14 cellular contexts compared by ENCODE assay signal in genomic region chr12:55938826-55939501, GRCh38. TPM values are rescaled to one million over a fixed set of nuclear protein-coding genes. Genes with fewer than 3 reads are reported as not detected.
A peak's percentile ranks its signal among the peaks of the same experiment; 100 is the strongest.
DNase-seq lines count a peak whose midpoint lies in the region; ATAC-seq and TF ChIP-seq lines count a peak whose summit lies in the region.
"Had no signal": no experiment of that assay in that cellular context is flagged by ENCODE, and none has a peak within 500 bp of the region (broad histone marks: within the 10 kb centered on the region; RNA-seq: fewer than 3 reads in every experiment).

No MANE protein-coding gene starts in this region.

- H3K27me3 ChIP-seq in OCI-LY1 (ENCODE audit: insufficient read depth, low read length), result no peaks in the 10 kb centered on the region
- no peaks in the 10 kb centered on the region for H3K27me3 ChIP-seq in neutrophil
- H3K27me3 ChIP-seq: body of pancreas, right atrium auricular region had no signal

- H3K9me3 ChIP-seq in OCI-LY1 (ENCODE audit: low read length), result no peaks in the 10 kb centered on the region
- H3K9me3 ChIP-seq in neutrophil, result no peaks in the 10 kb centered on the region
- H3K9me3 ChIP-seq: body of pancreas, right atrium auricular region had no signal

- H3K4me3 Mint-ChIP-seq in activated CD4-positive, alpha-beta T cell treated with anti-CD3 and anti-CD28 coated beads, Interleukin-2, amount 10 ng/mL, durations not matched to agents 7 days and 5 days, result no peak overlapping the region
- H3K4me3 Mint-ChIP-seq in activated naive CD8-positive, alpha-beta T cell, result peak overlapping the region; percentile 54
- H3K4me3 Mint-ChIP-seq: natural killer cell treated with Interleukin-12 subunit alpha and Interleukin-12 subunit beta and Interleukin-15 and Interleukin-18, amount 100 ng/mL, for 72 hours had no signal

- H3K27ac Mint-ChIP-seq in activated CD4-positive, alpha-beta T cell treated with anti-CD3 and anti-CD28 coated beads, Interleukin-2, amount 10 ng/mL, durations not matched to agents 7 days and 5 days, result peak overlapping the region; percentile 73
- peak overlapping the region; percentile 89 for H3K27ac Mint-ChIP-seq in activated naive CD8-positive, alpha-beta T cell

- H3K27ac ChIP-seq in OCI-LY1 (ENCODE audit: low read depth, low read length, poor library complexity, severe bottlenecking), result peak overlapping the region; percentile 45
- peak overlapping the region; percentile 61 for H3K27ac ChIP-seq in neutrophil
- H3K27ac ChIP-seq: right atrium auricular region had no signal

- H3K36me3 ChIP-seq in OCI-LY1 (ENCODE audit: insufficient read depth, low read length), result peaks cover 98% of the 10 kb centered on the region
- H3K36me3 ChIP-seq in neutrophil, result peaks cover 77% of the 10 kb centered on the region

- peaks cover 87% of the 10 kb centered on the region for H3K4me1 Mint-ChIP-seq in activated CD4-positive, alpha-beta T cell treated with anti-CD3 and anti-CD28 coated beads, Interleukin-2, amount 10 ng/mL, durations not matched to agents 7 days and 5 days
- H3K4me1 Mint-ChIP-seq in activated naive CD8-positive, alpha-beta T cell (ENCODE audit: low read depth), result peaks cover 85% of the 10 kb centered on the region

- H3K4me3 ChIP-seq in OCI-LY1 (ENCODE audit: low read depth, low read length, poor library complexity, severe bottlenecking) (no peak overlapping the region), neutrophil (ENCODE audit: low read depth in 1 of 2, low read length in 1 of 2) (no peak overlapping the region)
- H3K4me3 ChIP-seq: body of pancreas, right atrium auricular region had no signal

- POLR2A ChIA-PET in activated CD4-positive, alpha-beta T cell treated with anti-CD3 and anti-CD28 coated beads, Interleukin-2, amount 10 ng/mL, durations not matched to agents 7 days and 5 days (lab: Charles Lee), result interaction anchor here (0.9 kb wide), 1 partner anchor 10 kb away, joined by 3 read pairs; no protein-coding TSS in a partner anchor

- in situ Hi-C loops in G401 (cut with HindIII; ENCODE audit: low sequenced_read_pairs), result no loop called here

- no peak for ATAC-seq in GM21825 (IDR thresholded peaks at IDR 0.05; ENCODE audit: unreplicated experiment)
- ATAC-seq: body of pancreas had no signal

- no peaks in the 10 kb centered on the region for H4K20me1 ChIP-seq in OCI-LY1 (ENCODE audit: insufficient read depth, low read length)

- H3K36me3 Mint-ChIP-seq in activated CD4-positive, alpha-beta T cell treated with anti-CD3 and anti-CD28 coated beads, Interleukin-2, amount 10 ng/mL, durations not matched to agents 7 days and 5 days (ENCODE audit: low read depth), result peaks cover 95% of the 10 kb centered on the region
- H3K36me3 Mint-ChIP-seq in activated naive CD8-positive, alpha-beta T cell, result peaks cover 13% of the 10 kb centered on the region

- H3K4me1 ChIP-seq in OCI-LY1 (ENCODE audit: insufficient read depth, low read length, severe bottlenecking) (peaks cover 10% of the 10 kb centered on the region), neutrophil (ENCODE audit: control insufficient read depth in 1 of 2, insufficient read depth in 1 of 2, low read depth in 1 of 2, low read length in 1 of 2) (peaks cover 12 to 16% of the 10 kb centered on the region in 2 experiments)

- no peaks in the 10 kb centered on the region for H3K79me2 ChIP-seq in OCI-LY1 (ENCODE audit: insufficient read depth, low read length)

- no peak overlapping the region; the same call in 1 of the 2 replicates for H3K9ac ChIP-seq in OCI-LY1 (ENCODE audit: low read length)

- H3F3A ChIP-seq in OCI-LY1 (ENCODE audit: insufficient read depth, low read length), result peaks cover 10% of the 10 kb centered on the region

- CTCF ChIA-PET in activated CD4-positive, alpha-beta T cell treated with anti-CD3 and anti-CD28 coated beads, Interleukin-2, amount 10 ng/mL, durations not matched to agents 7 days and 5 days (lab: Charles Lee), result interaction anchor here (0.6 to 7.0 kb wide), 18 partner anchors 7 to 199 kb away, joined by 3 to 45 read pairs (median 3); partner anchors contain the start of genes DNAJC14, ESYT1, ORMDL2 and PYM1

- no peaks in the 10 kb centered on the region for H3K27me3 Mint-ChIP-seq in activated CD4-positive, alpha-beta T cell treated with anti-CD3 and anti-CD28 coated beads, Interleukin-2, amount 10 ng/mL, durations not matched to agents 7 days and 5 days
- H3K27me3 Mint-ChIP-seq in activated naive CD8-positive, alpha-beta T cell, result no peaks in the 10 kb centered on the region
- H3K27me3 Mint-ChIP-seq: natural killer cell treated with Interleukin-12 subunit alpha and Interleukin-12 subunit beta and Interleukin-15 and Interleukin-18, amount 100 ng/mL, for 72 hours had no signal

- H3K4me2 ChIP-seq in OCI-LY1 (ENCODE audit: low read length), result no peak overlapping the region

- no peak for DNase-seq in activated CD4-positive, alpha-beta T cell treated with anti-CD3 and anti-CD28 coated beads, Interleukin-2, amount 10 ng/mL, durations not matched to agents 7 days and 5 days
- DNase-seq in activated CD4-positive, alpha-beta T cell treated with anti-CD3 and anti-CD28 coated beads for 4 hours, result no peak
- no peak for DNase-seq in G401 (ENCODE audit: low spot score)
- DNase-seq in NCI-H2196 treated with DMSO at 0.1 percent for 48 hours (lab: John Stamatoyannopoulos, UW; ENCODE audit: unreplicated experiment), result no peak
- DNase-seq: body of pancreas; NCI-H2107; SHP77; stimulated activated CD4-positive, alpha-beta T cell treated with anti-CD3 and anti-CD28 coated beads, Interleukin-4, amount 100 ng/mL, for 1 hour had no signal

- H2AFZ ChIP-seq in OCI-LY1 (ENCODE audit: low read length), result no peak overlapping the region

- no peaks in the 10 kb centered on the region for H3K9me3 Mint-ChIP-seq in activated CD4-positive, alpha-beta T cell treated with anti-CD3 and anti-CD28 coated beads, Interleukin-2, amount 10 ng/mL, durations not matched to agents 7 days and 5 days
- H3K9me3 Mint-ChIP-seq in activated naive CD8-positive, alpha-beta T cell (ENCODE audit: low read depth), result no peaks in the 10 kb centered on the region
- H3K9me3 Mint-ChIP-seq: natural killer cell treated with Interleukin-12 subunit alpha and Interleukin-12 subunit beta and Interleukin-15 and Interleukin-18, amount 100 ng/mL, for 72 hours had no signal

- no peaks in the 10 kb centered on the region for H3K9me2 ChIP-seq in OCI-LY1 (ENCODE audit: low read depth, low read length)

- TF ChIP-seq CTCF in OCI-LY1 (IDR thresholded peaks at IDR 0.05; ENCODE audit: low read length), result no peak
- no peak for TF ChIP-seq CTCF in neutrophil (IDR thresholded peaks at IDR 0.05)

RNA-seq across cellular contexts. Expression of gene DGKA, which starts 8.0 kb away (rescaled TPM):
- 100 to 1,000 TPM; 766 to 771 TPM for total RNA-seq in activated CD4-positive, alpha-beta T cell treated with anti-CD3 and anti-CD28 coated beads, Interleukin-2, amount 10 ng/mL, durations not matched to agents 7 days and 5 days
- total RNA-seq in G401 (2014; rRNA removed; shearing (Covaris generic)), result 3.6 and 9.7 TPM in 2 replicates

RNA-seq across cellular contexts. Expression of gene PYM1, which starts 11.3 kb away (rescaled TPM):
- total RNA-seq in activated CD4-positive, alpha-beta T cell treated with anti-CD3 and anti-CD28 coated beads, Interleukin-2, amount 10 ng/mL, durations not matched to agents 7 days and 5 days, result 10 to 100 TPM; 50.3 to 50.7 TPM
- 93.9 and 119 TPM in 2 replicates for total RNA-seq in G401 (2014; rRNA removed; shearing (Covaris generic))

RNA-seq across cellular contexts. Expression of gene PMEL, which starts 26.9 kb away (rescaled TPM):
- under 1 TPM in 1 of 2 experiments, not detected in 1; 0.37 TPM for total RNA-seq in activated CD4-positive, alpha-beta T cell treated with anti-CD3 and anti-CD28 coated beads, Interleukin-2, amount 10 ng/mL, durations not matched to agents 7 days and 5 days
- total RNA-seq in G401 (2014; rRNA removed; shearing (Covaris generic)), result 22.2 and 27.9 TPM in 2 replicates

RNA-seq across cellular contexts. Expression of gene CDK2, which starts 27.7 kb away (rescaled TPM):
- total RNA-seq in activated CD4-positive, alpha-beta T cell treated with anti-CD3 and anti-CD28 coated beads, Interleukin-2, amount 10 ng/mL, durations not matched to agents 7 days and 5 days, result 100 to 1,000 TPM in 1 of 2 experiments, 10 to 100 TPM in 1; 96.6 to 106 TPM
- total RNA-seq in G401 (2014; rRNA removed; shearing (Covaris generic)), result 44.7 and 52.3 TPM in 2 replicates

RNA-seq across cellular contexts. Expression of gene RAB5B, which starts 34.9 kb away (rescaled TPM):
- total RNA-seq in activated CD4-positive, alpha-beta T cell treated with anti-CD3 and anti-CD28 coated beads, Interleukin-2, amount 10 ng/mL, durations not matched to agents 7 days and 5 days, result 10 to 100 TPM; 56.9 to 58.1 TPM
- 16.9 and 22.1 TPM in 2 replicates for total RNA-seq in G401 (2014; rRNA removed; shearing (Covaris generic))

Comparison
In these comparisons a context has a peak if more than half of its experiments do, and no peak if none do; other contexts are left out.
1. RNA of gene DGKA, which starts 8.0 kb away (total RNA-seq): 766 to 771 TPM in activated CD4-positive, alpha-beta T cell treated with anti-CD3 and anti-CD28 coated beads, Interleukin-2, amount 10 ng/mL, durations not matched to agents 7 days and 5 days; 3.6 to 9.7 TPM in G401; every median in the first group is over 10 times any median in the second.
2. RNA of gene PMEL, which starts 26.9 kb away (total RNA-seq): 22.2 to 27.9 TPM in G401; 0.37 TPM in activated CD4-positive, alpha-beta T cell treated with anti-CD3 and anti-CD28 coated beads, Interleukin-2, amount 10 ng/mL, durations not matched to agents 7 days and 5 days; every median in the first group is over 10 times any median in the second.